8 cellular contexts compared by ENCODE assay signal in genomic region chr22:36775589-36775965, GRCh38. TPM values are rescaled to one million over a fixed set of nuclear protein-coding genes. Genes with fewer than 3 reads are reported as not detected.
DNase-seq lines count a peak whose midpoint lies in the region; ATAC-seq, FAIRE-seq and TF ChIP-seq lines count a peak whose summit lies in the region.

No MANE protein-coding gene starts in this region.

- no peak for TF ChIP-seq CTCF in lower lobe of right lung (IDR thresholded peaks at IDR 0.05)

- H3K4me1 ChIP-seq in lower lobe of right lung, result peaks cover 13% of the 10 kb centered on the region

- peak overlapping the region; percentile 92 for H3K4me3 Mint-ChIP-seq in T-helper 17 cell

- H3K27ac Mint-ChIP-seq in T-helper 17 cell, result peak overlapping the region; percentile 92

- intact Hi-C loops in lower lobe of right lung (cut with DNase I), result no loop called here

- H3K9me3 ChIP-seq in T-helper 17 cell (ENCODE audit: control insufficient read depth, low read length, poor library complexity, severe bottlenecking) (no peaks in the 10 kb centered on the region), lower lobe of right lung (no peaks in the 10 kb centered on the region)

- no peak for FAIRE-seq in GM12891 (lab: Jason Lieb, UNC)

- DNase-seq in GM12891 (ENCODE audit: insufficient read length, low spot score) (peak; percentile 30), T-helper 17 cell (peak in 2 of 3 donors; percentile 23 to 33), cerebellar cortex (ENCODE audit: low spot score) (peak; percentile 57), lower lobe of right lung (peak; percentile 61), NOMO-1 (lab: John Stamatoyannopoulos, UW; ENCODE audit: unreplicated experiment in 2 of 2) (no peak), NCI-H146 (lab: John Stamatoyannopoulos, UW) (no peak)
- DNase-seq in stimulated activated CD8-positive, alpha-beta memory T cell treated with anti-CD3 and anti-CD28 coated beads, Interleukin-15, amount 100 ng/mL, for 1 hour (ENCODE audit: low read depth), result peak; percentile 15

- TF ChIP-seq POLR2A in GM12891 (IDR thresholded peaks at IDR 0.05; ENCODE audit: low read depth, low read length), result no peak

- ATAC-seq in HG03135 (IDR thresholded peaks at IDR 0.05; ENCODE audit: unreplicated experiment) (peak; percentile 8), T-helper 17 cell (no peak), lower lobe of right lung (peak; percentile 3 to 24)

- no peaks in the 10 kb centered on the region for H3K27me3 Mint-ChIP-seq in T-helper 17 cell

- peaks cover 22% of the 10 kb centered on the region for H3K4me1 Mint-ChIP-seq in T-helper 17 cell

- H3K27ac ChIP-seq in lower lobe of right lung, result peak overlapping the region; percentile 88

- H3K4me3 ChIP-seq in lower lobe of right lung, result peak overlapping the region; percentile 94

- H3K36me3 Mint-ChIP-seq in T-helper 17 cell (ENCODE audit: low read depth), result no peaks in the 10 kb centered on the region

- H3K27me3 ChIP-seq in lower lobe of right lung (ENCODE audit: low read depth), result no peaks in the 10 kb centered on the region

- no peaks in the 10 kb centered on the region for H3K36me3 ChIP-seq in lower lobe of right lung

TF ChIP-seq in GM12891, 5 proteins besides CTCF, POLR2A, EP300 and RAD21:
- TF ChIP-seq POLR2AphosphoS5 (IDR thresholded peaks at IDR 0.05; ENCODE audit: low read depth, low read length) (no peak), TAF1 (IDR thresholded peaks at IDR 0.05; ENCODE audit: low read depth, low read length) (no peak), PAX5 (IDR thresholded peaks at IDR 0.05; ENCODE audit: insufficient read depth, low read length, severe bottlenecking) (no peak)

RNA-seq across cellular contexts. Expression of gene IFT27, which starts 0.3 kb away (rescaled TPM):
- polyA plus RNA-seq in GM12891 (2012; ENCODE audit: low read depth, missing spikeins), result 16.6 TPM
- total RNA-seq in T-helper 17 cell, result 10 to 100 TPM; 14.7 to 20.7 TPM
- 30.2 TPM for total RNA-seq in lower lobe of right lung

RNA-seq across cellular contexts. Expression of gene PVALB, which starts 41.3 kb away (rescaled TPM):
- polyA plus RNA-seq in GM12891 (2012; ENCODE audit: low read depth, missing spikeins), result not detected
- total RNA-seq in T-helper 17 cell (1 to 10 TPM in 1 of 2 donors, not detected in 1; 7.4 TPM), lower lobe of right lung (4.5 TPM)

Comparison
In these comparisons a context has a peak if more than half of its experiments do, and no peak if none do; other contexts are left out.
1. DNase-seq: peak in GM12891 (single experiment), T-helper 17 cell (2 of 3), cerebellar cortex (single experiment), lower lobe of right lung (single experiment) and stimulated activated CD8-positive, alpha-beta memory T cell treated with anti-CD3 and anti-CD28 coated beads, Interleukin-15, amount 100 ng/mL, for 1 hour (single experiment); none in NOMO-1 (0 of 2) and NCI-H146 (single experiment).